Comparison of ENCODE assay signal across 1 cellular context in the genomic region with DNA sequence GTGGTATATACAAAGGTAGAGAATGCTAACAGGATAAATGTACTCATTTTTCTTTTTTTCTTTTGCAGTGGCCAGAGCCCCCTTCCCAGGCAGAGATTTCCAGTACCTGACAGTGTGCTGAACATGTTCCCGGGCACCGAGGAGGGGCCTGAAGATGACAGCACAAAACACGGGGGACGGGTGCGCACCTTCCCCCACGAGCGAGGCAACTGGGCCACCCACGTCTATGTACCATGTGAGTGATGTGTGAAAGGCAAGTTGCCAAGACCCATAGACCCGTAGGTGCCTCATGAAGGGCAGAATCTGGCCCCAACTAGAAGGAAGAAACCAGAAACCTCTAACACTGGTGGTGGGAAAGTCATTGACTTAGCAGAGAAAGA.
TF ChIP-seq lines count a peak whose summit lies in the region.

No MANE protein-coding gene starts in this region.

TF ChIP-seq in neural cell, 6 proteins besides CTCF, POLR2A, EP300 and RAD21 (continued from another document):
- TF ChIP-seq, protein P1, sequence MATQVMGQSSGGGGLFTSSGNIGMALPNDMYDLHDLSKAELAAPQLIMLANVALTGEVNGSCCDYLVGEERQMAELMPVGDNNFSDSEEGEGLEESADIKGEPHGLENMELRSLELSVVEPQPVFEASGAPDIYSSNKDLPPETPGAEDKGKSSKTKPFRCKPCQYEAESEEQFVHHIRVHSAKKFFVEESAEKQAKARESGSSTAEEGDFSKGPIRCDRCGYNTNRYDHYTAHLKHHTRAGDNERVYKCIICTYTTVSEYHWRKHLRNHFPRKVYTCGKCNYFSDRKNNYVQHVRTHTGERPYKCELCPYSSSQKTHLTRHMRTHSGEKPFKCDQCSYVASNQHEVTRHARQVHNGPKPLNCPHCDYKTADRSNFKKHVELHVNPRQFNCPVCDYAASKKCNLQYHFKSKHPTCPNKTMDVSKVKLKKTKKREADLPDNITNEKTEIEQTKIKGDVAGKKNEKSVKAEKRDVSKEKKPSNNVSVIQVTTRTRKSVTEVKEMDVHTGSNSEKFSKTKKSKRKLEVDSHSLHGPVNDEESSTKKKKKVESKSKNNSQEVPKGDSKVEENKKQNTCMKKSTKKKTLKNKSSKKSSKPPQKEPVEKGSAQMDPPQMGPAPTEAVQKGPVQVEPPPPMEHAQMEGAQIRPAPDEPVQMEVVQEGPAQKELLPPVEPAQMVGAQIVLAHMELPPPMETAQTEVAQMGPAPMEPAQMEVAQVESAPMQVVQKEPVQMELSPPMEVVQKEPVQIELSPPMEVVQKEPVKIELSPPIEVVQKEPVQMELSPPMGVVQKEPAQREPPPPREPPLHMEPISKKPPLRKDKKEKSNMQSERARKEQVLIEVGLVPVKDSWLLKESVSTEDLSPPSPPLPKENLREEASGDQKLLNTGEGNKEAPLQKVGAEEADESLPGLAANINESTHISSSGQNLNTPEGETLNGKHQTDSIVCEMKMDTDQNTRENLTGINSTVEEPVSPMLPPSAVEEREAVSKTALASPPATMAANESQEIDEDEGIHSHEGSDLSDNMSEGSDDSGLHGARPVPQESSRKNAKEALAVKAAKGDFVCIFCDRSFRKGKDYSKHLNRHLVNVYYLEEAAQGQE (IDR thresholded peaks at IDR 0.05; ENCODE audit: borderline replicate concordance): no peak
